ENCODE assay signal across 17 cellular contexts in the genomic region with DNA sequence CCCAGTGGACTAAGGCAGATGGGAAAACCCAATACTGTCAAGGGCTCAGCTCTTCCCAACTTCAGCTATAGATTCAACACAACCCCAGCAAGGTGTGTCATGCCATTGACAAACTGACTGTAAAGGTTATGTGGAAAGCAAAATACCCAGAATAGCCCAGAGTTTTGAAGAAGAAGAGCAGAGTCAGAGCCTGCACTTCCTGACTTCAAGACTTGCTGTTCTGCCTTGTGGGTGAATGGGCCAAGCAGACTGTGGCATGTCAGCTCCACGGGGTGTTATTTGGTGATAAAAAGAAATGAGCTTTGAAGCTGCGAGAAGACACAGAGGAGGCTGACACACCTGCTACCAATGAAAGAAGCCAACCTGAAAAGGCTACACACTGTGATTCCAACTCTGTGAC.
DNase-seq lines count a peak whose midpoint lies in the region; ATAC-seq and TF ChIP-seq lines count a peak whose summit lies in the region.
"Had no signal": no experiment of that assay in that cellular context is flagged by ENCODE, and none has a peak within 500 bp of the region (broad histone marks: within the 10 kb centered on the region; RNA-seq: fewer than 3 reads in every experiment).

No MANE protein-coding gene starts in this region.

- H3K27me3 ChIP-seq in RWPE2 (ENCODE audit: insufficient read depth, poor library complexity, severe bottlenecking): no peaks in the 10 kb centered on the region
- no peaks in the 10 kb centered on the region for H3K27me3 ChIP-seq in endodermal cell (ENCODE audit: control insufficient read depth, insufficient read depth, low read length, poor library complexity, severe bottlenecking)

- H3K4me3 ChIP-seq in RWPE2 (ENCODE audit: severe bottlenecking): no peak overlapping the region
- no peak overlapping the region for H3K4me3 ChIP-seq in endodermal cell (ENCODE audit: low read length)
- H3K4me3 ChIP-seq: A549, GM12878 had no signal

- H3K9ac ChIP-seq in endodermal cell (ENCODE audit: extremely low read depth, low read length, poor library complexity, severe bottlenecking): no peak overlapping the region

- H3K4me1 ChIP-seq in RWPE2 (ENCODE audit: insufficient read depth, poor library complexity, severe bottlenecking) (no peaks in the 10 kb centered on the region), endodermal cell (ENCODE audit: control insufficient read depth, insufficient read depth, low read length) (no peaks in the 10 kb centered on the region)
- H3K4me1 ChIP-seq: A549 had no signal

- no peak for ATAC-seq in RWPE2 (ENCODE audit: low read depth)
- ATAC-seq in stimulated activated naive CD8-positive, alpha-beta T cell treated with anti-CD3 and anti-CD28 coated beads, Interleukin-15, Interleukin-2, amounts not matched to agents 100 U/mL and 50 U/mL, for 24 hours: peak; percentile 23
- no peak for ATAC-seq in HG03432 (IDR thresholded peaks at IDR 0.05; ENCODE audit: unreplicated experiment)
- ATAC-seq in SK-N-SH treated with all-trans-retinoic acid at 6 μM for 48 hours: no peak
- no peak for ATAC-seq in GM18870 (IDR thresholded peaks at IDR 0.05; ENCODE audit: unreplicated experiment)
- ATAC-seq: A549, GM12878, HCT116 had no signal

- peak overlapping the region; percentile 42 for H3K27ac Mint-ChIP-seq in activated naive CD4-positive, alpha-beta T cell treated with anti-CD3 and anti-CD28 coated beads, Interleukin-2, amount 10 ng/mL, durations not matched to agents 7 days and 5 days
- H3K27ac Mint-ChIP-seq in activated naive CD4-positive, alpha-beta T cell treated with anti-CD3 and anti-CD28 coated beads for 36 hours: no peak overlapping the region
- H3K27ac Mint-ChIP-seq in endodermal cell: no peak overlapping the region

- no peak for TF ChIP-seq CTCF in RWPE2 (IDR thresholded peaks at IDR 0.05; ENCODE audit: poor library complexity, severe bottlenecking)
- TF ChIP-seq CTCF in endodermal cell (conservative IDR thresholded peaks at IDR 0.05): no peak

- peaks cover 12% of the 10 kb centered on the region for H3K36me3 Mint-ChIP-seq in activated naive CD4-positive, alpha-beta T cell treated with anti-CD3 and anti-CD28 coated beads, Interleukin-2, amount 10 ng/mL, durations not matched to agents 7 days and 5 days
- peaks cover 26% of the 10 kb centered on the region for H3K36me3 Mint-ChIP-seq in activated naive CD4-positive, alpha-beta T cell treated with anti-CD3 and anti-CD28 coated beads for 36 hours (ENCODE audit: low read depth)
- peaks cover 6% of the 10 kb centered on the region for H3K36me3 Mint-ChIP-seq in endodermal cell (ENCODE audit: low read depth)

- peaks cover 9% of the 10 kb centered on the region for H3K36me3 ChIP-seq in RWPE2 (ENCODE audit: low read depth)
- H3K36me3 ChIP-seq in endodermal cell (ENCODE audit: control insufficient read depth, insufficient read depth, low read length): no peaks in the 10 kb centered on the region

- no peak overlapping the region for H3K4me3 Mint-ChIP-seq in activated naive CD4-positive, alpha-beta T cell treated with anti-CD3 and anti-CD28 coated beads, Interleukin-2, amount 10 ng/mL, durations not matched to agents 7 days and 5 days
- H3K4me3 Mint-ChIP-seq in activated naive CD4-positive, alpha-beta T cell treated with anti-CD3 and anti-CD28 coated beads for 36 hours: no peak overlapping the region
- no peak overlapping the region for H3K4me3 Mint-ChIP-seq in endodermal cell

- peak; percentile 41 for DNase-seq in activated naive CD4-positive, alpha-beta T cell treated with anti-CD3 and anti-CD28 coated beads, Interleukin-2, amount 10 ng/mL, durations not matched to agents 7 days and 5 days
- DNase-seq in activated naive CD4-positive, alpha-beta T cell treated with anti-CD3 and anti-CD28 coated beads for 36 hours: no peak
- DNase-seq in RWPE2 (ENCODE audit: low spot score) (peak; percentile 2), endodermal cell (peak; percentile 3)
- DNase-seq in stimulated activated naive CD8-positive, alpha-beta T cell treated with anti-CD3 and anti-CD28 coated beads, Interleukin-15, Interleukin-2, amounts not matched to agents 100 U/mL and 50 U/mL, for 24 hours: no peak
- DNase-seq: DND-41, NCI-H187, NCI-H774 had no signal

- H3K4me1 Mint-ChIP-seq in activated naive CD4-positive, alpha-beta T cell treated with anti-CD3 and anti-CD28 coated beads, Interleukin-2, amount 10 ng/mL, durations not matched to agents 7 days and 5 days: peaks cover 24% of the 10 kb centered on the region
- H3K4me1 Mint-ChIP-seq in activated naive CD4-positive, alpha-beta T cell treated with anti-CD3 and anti-CD28 coated beads for 36 hours (ENCODE audit: low read depth): no peaks in the 10 kb centered on the region
- no peaks in the 10 kb centered on the region for H3K4me1 Mint-ChIP-seq in endodermal cell

- WGBS in endodermal cell (ENCODE audit: insufficient coverage in 1 of 2, insufficient read length in 1 of 2), 2 experiments: 88 to 94% methylated on average over 2 of the region's 2 CpGs

- H3K27me3 Mint-ChIP-seq in activated naive CD4-positive, alpha-beta T cell treated with anti-CD3 and anti-CD28 coated beads, Interleukin-2, amount 10 ng/mL, durations not matched to agents 7 days and 5 days: no peaks in the 10 kb centered on the region
- H3K27me3 Mint-ChIP-seq in activated naive CD4-positive, alpha-beta T cell treated with anti-CD3 and anti-CD28 coated beads for 36 hours (ENCODE audit: low read depth): no peaks in the 10 kb centered on the region
- H3K27me3 Mint-ChIP-seq in endodermal cell (ENCODE audit: insufficient read depth): no peaks in the 10 kb centered on the region

- peaks cover 8% of the 10 kb centered on the region for H3K9me3 Mint-ChIP-seq in activated naive CD4-positive, alpha-beta T cell treated with anti-CD3 and anti-CD28 coated beads, Interleukin-2, amount 10 ng/mL, durations not matched to agents 7 days and 5 days
- peaks cover 8% of the 10 kb centered on the region for H3K9me3 Mint-ChIP-seq in activated naive CD4-positive, alpha-beta T cell treated with anti-CD3 and anti-CD28 coated beads for 36 hours
- peaks cover 9% of the 10 kb centered on the region for H3K9me3 Mint-ChIP-seq in endodermal cell

- no peaks in the 10 kb centered on the region for H3K9me3 ChIP-seq in RWPE2 (ENCODE audit: severe bottlenecking)
- peaks cover 22% of the 10 kb centered on the region for H3K9me3 ChIP-seq in endodermal cell (ENCODE audit: control insufficient read depth, low read length)
- H3K9me3 ChIP-seq: A549 had no signal

- H3K27ac ChIP-seq in RWPE2 (ENCODE audit: poor library complexity, severe bottlenecking) (no peak overlapping the region), endodermal cell (ENCODE audit: low read depth, low read length) (no peak overlapping the region)
- H3K27ac ChIP-seq: A549, C4-2B, HL-60, RWPE1 had no signal

- intact Hi-C loops in activated naive CD4-positive, alpha-beta T cell treated with anti-CD3 and anti-CD28 coated beads for 36 hours (cut with micrococcal nuclease): no loop called here

- CTCF ChIA-PET in activated naive CD4-positive, alpha-beta T cell treated with anti-CD3 and anti-CD28 coated beads, Interleukin-2, amount 10 ng/mL, durations not matched to agents 7 days and 5 days (lab: Charles Lee): no interaction called here
- CTCF ChIA-PET in activated naive CD4-positive, alpha-beta T cell treated with anti-CD3 and anti-CD28 coated beads for 36 hours (lab: Charles Lee): interaction anchor here (1.2 kb wide), 1 partner anchor 145 kb away, joined by 3 read pairs; no protein-coding TSS in a partner anchor

TF ChIP-seq in SK-N-SH treated with all-trans-retinoic acid at 6 μM for 48 hours, 23 proteins besides CTCF, POLR2A, EP300 and RAD21:
- TF ChIP-seq PPARA (CRISPR knock-in tag; IDR thresholded peaks at IDR 0.05; ENCODE audit: borderline replicate concordance): no peak
- no peak for TF ChIP-seq ZC3H10 (CRISPR knock-in tag; IDR thresholded peaks at IDR 0.05)
- TF ChIP-seq RARB (CRISPR knock-in tag; IDR thresholded peaks at IDR 0.05): no peak
- TF ChIP-seq OSR1 (CRISPR knock-in tag; IDR thresholded peaks at IDR 0.05): no peak
- no peak for TF ChIP-seq ARNTL (CRISPR knock-in tag; IDR thresholded peaks at IDR 0.05; ENCODE audit: borderline replicate concordance, low read depth)
- TF ChIP-seq TCF4 (CRISPR knock-in tag; IDR thresholded peaks at IDR 0.05; ENCODE audit: borderline replicate concordance): no peak
- TF ChIP-seq ZNF8 (CRISPR knock-in tag; IDR thresholded peaks at IDR 0.05): no peak
- no peak for TF ChIP-seq ISL1 (CRISPR knock-in tag; IDR thresholded peaks at IDR 0.05)
- TF ChIP-seq ZNF70 (CRISPR knock-in tag; IDR thresholded peaks at IDR 0.05): no peak
- TF ChIP-seq CSDC2 (CRISPR knock-in tag; IDR thresholded peaks at IDR 0.05): no peak

Comparison
In these comparisons a context has a peak if more than half of its experiments do, and no peak if none do; other contexts are left out.
1. DNase-seq: peak in activated naive CD4-positive, alpha-beta T cell treated with anti-CD3 and anti-CD28 coated beads, Interleukin-2, amount 10 ng/mL, durations not matched to agents 7 days and 5 days (single experiment), RWPE2 (single experiment) and endodermal cell (single experiment); none in activated naive CD4-positive, alpha-beta T cell treated with anti-CD3 and anti-CD28 coated beads for 36 hours (single experiment) and stimulated activated naive CD8-positive, alpha-beta T cell treated with anti-CD3 and anti-CD28 coated beads, Interleukin-15, Interleukin-2, amounts not matched to agents 100 U/mL and 50 U/mL, for 24 hours (single experiment).